ENCODE assay signal across 8 cellular contexts in the genomic region with DNA sequence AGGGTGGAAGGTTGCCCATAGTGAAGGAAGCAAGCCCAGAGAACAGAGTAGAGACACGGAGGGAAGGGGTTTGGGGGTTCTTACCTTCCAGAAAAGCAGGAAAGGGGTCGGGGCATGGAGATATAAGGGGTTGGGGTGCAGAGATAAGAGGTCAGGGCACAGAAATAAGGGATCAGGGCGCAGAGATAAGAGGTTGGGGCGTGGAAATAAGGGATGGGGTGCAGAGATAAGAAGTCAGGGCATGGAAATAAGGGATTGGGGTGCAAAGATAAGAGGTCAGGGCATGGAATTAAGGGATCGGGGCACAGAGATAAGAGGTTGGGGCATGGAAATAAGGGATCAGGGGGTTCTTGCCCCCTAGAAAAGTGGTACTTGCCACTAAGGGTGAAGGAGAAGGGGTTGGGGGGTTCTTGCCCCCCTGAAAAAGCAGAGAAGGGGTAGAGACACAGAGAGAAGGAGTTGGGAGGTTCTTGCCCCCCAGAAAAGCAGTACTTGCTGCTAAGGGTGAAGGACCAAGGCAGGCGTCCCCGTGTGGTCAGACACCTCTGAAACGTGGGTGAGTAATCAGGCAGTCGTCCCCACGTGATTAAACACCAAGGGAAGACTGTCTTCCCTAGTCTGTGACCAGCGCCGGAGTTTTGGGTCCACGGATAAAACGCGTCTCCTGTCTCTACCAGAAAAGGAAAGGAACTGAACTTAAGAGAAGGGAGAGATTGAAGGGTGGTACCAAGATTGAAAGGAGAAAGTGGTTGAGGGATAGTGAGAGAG. TPM values are rescaled to one million over a fixed set of nuclear protein-coding genes. Genes with fewer than 3 reads are reported as not detected.
DNase-seq lines count a peak whose midpoint lies in the region; ATAC-seq and TF ChIP-seq lines count a peak whose summit lies in the region.
"Not testable (repeated sequence)": the region's sequence is repeated elsewhere in the genome, so short reads cannot be mapped to it uniquely, and the experiment has no call there.

No MANE protein-coding gene starts in this region.

- H3K9me2 ChIP-seq in GM23338 (ENCODE audit: insufficient read depth), result not testable (repeated sequence)

- not testable (repeated sequence) for H4K20me1 ChIP-seq in GM23338 (replicated peaks; ENCODE audit: insufficient read depth); neural progenitor cell (ENCODE audit: low read depth)

- H3K9me3 ChIP-seq in CD4-positive, CD25-positive, alpha-beta regulatory T cell (ENCODE audit: control insufficient read depth in 2 of 2, low read length in 2 of 2); HUES48 (ENCODE audit: control insufficient read depth, insufficient read depth, low read length); endodermal cell (ENCODE audit: control insufficient read depth, low read length); iPS DF 6.9 (ENCODE audit: control insufficient read depth, insufficient read depth, low read length); iPS-18c (ENCODE audit: control insufficient read depth, insufficient read depth, low read length); neural progenitor cell (ENCODE audit: low read depth): not testable (repeated sequence)

- CTCF ChIA-PET in activated naive CD4-positive, alpha-beta T cell treated with anti-CD3 and anti-CD28 coated beads, Interleukin-2, amount 10 ng/mL, durations not matched to agents 7 days and 5 days (lab: Charles Lee), result not testable (repeated sequence)

- not testable (repeated sequence) for H3K36me3 Mint-ChIP-seq in CD4-positive, CD25-positive, alpha-beta regulatory T cell; GM23338 (ENCODE audit: low read depth); activated naive CD4-positive, alpha-beta T cell treated with anti-CD3 and anti-CD28 coated beads, Interleukin-2, amount 10 ng/mL, durations not matched to agents 7 days and 5 days; endodermal cell (ENCODE audit: low read depth); neural progenitor cell

- not testable (repeated sequence) for H3F3A ChIP-seq in GM23338 (replicated peaks; ENCODE audit: low read depth); neural progenitor cell (ENCODE audit: low read depth)

- not testable (repeated sequence) for DNase-seq in CD4-positive, CD25-positive, alpha-beta regulatory T cell; GM23338 (ENCODE audit: low spot score); activated naive CD4-positive, alpha-beta T cell treated with anti-CD3 and anti-CD28 coated beads, Interleukin-2, amount 10 ng/mL, durations not matched to agents 7 days and 5 days; endodermal cell; iPS DF 6.9 (ENCODE audit: low read depth, low spot score); neural progenitor cell (ENCODE audit: low spot score)

- H3K27me3 Mint-ChIP-seq in CD4-positive, CD25-positive, alpha-beta regulatory T cell; GM23338 (ENCODE audit: insufficient read depth, low read depth, poor library complexity); activated naive CD4-positive, alpha-beta T cell treated with anti-CD3 and anti-CD28 coated beads, Interleukin-2, amount 10 ng/mL, durations not matched to agents 7 days and 5 days; endodermal cell (ENCODE audit: insufficient read depth); neural progenitor cell (ENCODE audit: insufficient read depth, low read depth): not testable (repeated sequence)

- not testable (repeated sequence) for H3K4me3 Mint-ChIP-seq in CD4-positive, CD25-positive, alpha-beta regulatory T cell; GM23338; activated naive CD4-positive, alpha-beta T cell treated with anti-CD3 and anti-CD28 coated beads, Interleukin-2, amount 10 ng/mL, durations not matched to agents 7 days and 5 days; endodermal cell; neural progenitor cell

- TF ChIP-seq CTCF in GM23338 (conservative IDR thresholded peaks at IDR 0.05; ENCODE audit: low read depth in 2 of 2); endodermal cell (conservative IDR thresholded peaks at IDR 0.05); neural progenitor cell (IDR thresholded peaks at IDR 0.05): not testable (repeated sequence)

- H2AFZ ChIP-seq in GM23338; neural progenitor cell (replicated peaks): not testable (repeated sequence)

- not testable (repeated sequence) for H3K36me3 ChIP-seq in CD4-positive, CD25-positive, alpha-beta regulatory T cell (ENCODE audit: control insufficient read depth, insufficient read depth, low read length); endodermal cell (ENCODE audit: control insufficient read depth, insufficient read depth, low read length); iPS DF 6.9 (ENCODE audit: control insufficient read depth, insufficient read depth, low read length); neural progenitor cell
- H3K36me3 ChIP-seq in GM23338 (ENCODE audit: insufficient read depth), result peaks cover 19% of the 10 kb centered on the region
- H3K36me3 ChIP-seq in HUES48 (ENCODE audit: control insufficient read depth, insufficient read depth, low read length), result peaks cover 15% of the 10 kb centered on the region

- whole genome bisulfite sequencing in endodermal cell (ENCODE audit: insufficient coverage in 1 of 2, insufficient read length in 1 of 2), 2 experiments, result 65 to 77% methylated on average over 13 to 15 of the region's 15 CpGs
- no CpG with 5 or more reads among the region's 15 CpGs for WGBS in iPS DF 6.9 (ENCODE audit: insufficient coverage, insufficient read length)

- H3K27me3 ChIP-seq in CD4-positive, CD25-positive, alpha-beta regulatory T cell (ENCODE audit: control insufficient read depth, insufficient read depth, low read length); GM23338 (ENCODE audit: insufficient read depth); HUES48 (ENCODE audit: control insufficient read depth, insufficient read depth, low read length); endodermal cell (ENCODE audit: control insufficient read depth, insufficient read depth, low read length, poor library complexity, severe bottlenecking); iPS DF 6.9 (ENCODE audit: control insufficient read depth, insufficient read depth, low read length); neural progenitor cell: not testable (repeated sequence)

- H3K27ac Mint-ChIP-seq in CD4-positive, CD25-positive, alpha-beta regulatory T cell, result peak overlapping the region in 2 of 3 donors; percentile 32 to 48
- H3K27ac Mint-ChIP-seq in GM23338, result peak overlapping the region; percentile 96
- H3K27ac Mint-ChIP-seq in activated naive CD4-positive, alpha-beta T cell treated with anti-CD3 and anti-CD28 coated beads, Interleukin-2, amount 10 ng/mL, durations not matched to agents 7 days and 5 days, result peak overlapping the region; percentile 63
- peak overlapping the region; percentile 89 for H3K27ac Mint-ChIP-seq in endodermal cell
- H3K27ac Mint-ChIP-seq in neural progenitor cell, result peak overlapping the region; percentile 67

- not testable (repeated sequence) for H3K9me3 Mint-ChIP-seq in CD4-positive, CD25-positive, alpha-beta regulatory T cell; GM23338; activated naive CD4-positive, alpha-beta T cell treated with anti-CD3 and anti-CD28 coated beads, Interleukin-2, amount 10 ng/mL, durations not matched to agents 7 days and 5 days; endodermal cell; neural progenitor cell

- not testable (repeated sequence) for H3K27ac ChIP-seq in CD4-positive, CD25-positive, alpha-beta regulatory T cell (ENCODE audit: insufficient read depth, low read length, poor library complexity, severe bottlenecking); HUES48 (ENCODE audit: low read depth, low read length); endodermal cell (ENCODE audit: low read depth, low read length); iPS DF 6.9 (ENCODE audit: low read length); neural progenitor cell
- peak overlapping the region; percentile 81 for H3K27ac ChIP-seq in GM23338 (ENCODE audit: low read depth)

- peak overlapping the region; percentile 66 for H3K9ac ChIP-seq in HUES48 (ENCODE audit: low read depth, low read length)
- not testable (repeated sequence) for H3K9ac ChIP-seq in endodermal cell (ENCODE audit: extremely low read depth, low read length, poor library complexity, severe bottlenecking); neural progenitor cell

- H3K4me2 ChIP-seq in GM23338 (peak overlapping the region; percentile 92), neural progenitor cell (peak overlapping the region; percentile 62)

- not testable (repeated sequence) for H3K4me1 ChIP-seq in CD4-positive, CD25-positive, alpha-beta regulatory T cell (ENCODE audit: control insufficient read depth, insufficient read depth, low read length, poor library complexity, severe bottlenecking); endodermal cell (ENCODE audit: control insufficient read depth, insufficient read depth, low read length); iPS DF 6.9 (ENCODE audit: control insufficient read depth, insufficient read depth, low read length)
- peaks cover 49% of the 10 kb centered on the region for H3K4me1 ChIP-seq in GM23338 (ENCODE audit: insufficient read depth)
- peaks cover 46% of the 10 kb centered on the region for H3K4me1 ChIP-seq in HUES48 (ENCODE audit: control insufficient read depth, insufficient read depth, low read length)
- H3K4me1 ChIP-seq in neural progenitor cell, result peaks cover 39% of the 10 kb centered on the region

- ATAC-seq in CD4-positive, CD25-positive, alpha-beta regulatory T cell (ENCODE audit: low read depth in 2 of 2); GM23338: not testable (repeated sequence)

- H3K4me3 ChIP-seq in CD4-positive, CD25-positive, alpha-beta regulatory T cell (ENCODE audit: low read depth, low read length); neural progenitor cell: not testable (repeated sequence)
- H3K4me3 ChIP-seq in GM23338 (peak overlapping the region; percentile 85), HUES48 (ENCODE audit: low read depth, low read length) (peak overlapping the region; percentile 70), endodermal cell (ENCODE audit: low read length) (peak overlapping the region; percentile 81), iPS DF 6.9 (ENCODE audit: low read length) (peak overlapping the region; percentile 69; the same call in 1 of the 2 replicates), iPS-18c (ENCODE audit: insufficient read depth, low read depth, low read length) (peak overlapping the region; percentile 38)

- H3K79me2 ChIP-seq in GM23338 (replicated peaks; ENCODE audit: insufficient read depth), result peaks cover 63% of the 10 kb centered on the region
- H3K79me2 ChIP-seq in neural progenitor cell (ENCODE audit: low read depth), result not testable (repeated sequence)

- not testable (repeated sequence) for H3K4me1 Mint-ChIP-seq in CD4-positive, CD25-positive, alpha-beta regulatory T cell; activated naive CD4-positive, alpha-beta T cell treated with anti-CD3 and anti-CD28 coated beads, Interleukin-2, amount 10 ng/mL, durations not matched to agents 7 days and 5 days
- H3K4me1 Mint-ChIP-seq in GM23338, result peaks cover 38% of the 10 kb centered on the region
- H3K4me1 Mint-ChIP-seq in endodermal cell, result peaks cover 25% of the 10 kb centered on the region
- peaks cover 28% of the 10 kb centered on the region for H3K4me1 Mint-ChIP-seq in neural progenitor cell

RNA-seq across cellular contexts. Expression of a gene that starts 46.3 kb away (rescaled TPM):
- 20.5 TPM for total RNA-seq in CD4-positive, CD25-positive, alpha-beta regulatory T cell
- 1 to 10 TPM; 5.7 to 6.4 (median 6.1) TPM for polyA plus RNA-seq in CD4-positive, CD25-positive, alpha-beta regulatory T cell
- total RNA-seq in GM23338 (2014; rRNA removed; shearing (Covaris generic)), result 8.7 and 12.5 TPM in 2 replicates
- polyA plus RNA-seq in GM23338 (2016; fragmentation: Nextera tagmentation; extraction: Ambion mirVana), result 3.9 and 4.1 TPM in 2 replicates
- 10 to 100 TPM; 22.8 to 26.6 TPM for total RNA-seq in endodermal cell
- polyA plus RNA-seq in endodermal cell (2013, experiment 1 of 2), result 14.1 TPM
- 13.8 TPM for polyA plus RNA-seq in endodermal cell (2013, experiment 2 of 2)
- 24.3 and 29.2 TPM in 2 replicates for total RNA-seq in neural progenitor cell (ENCODE audit: low replicate concordance)

RNA-seq across cellular contexts. Expression of a gene that starts 46.6 kb away (rescaled TPM):
- 14.0 TPM for total RNA-seq in CD4-positive, CD25-positive, alpha-beta regulatory T cell
- polyA plus RNA-seq in CD4-positive, CD25-positive, alpha-beta regulatory T cell, result 10 to 100 TPM; 34.1 to 42.6 (median 35.4) TPM
- 12.0 and 13.0 TPM in 2 replicates for total RNA-seq in GM23338 (2014; rRNA removed; shearing (Covaris generic))
- 18.8 and 24.1 TPM in 2 replicates for polyA plus RNA-seq in GM23338 (2016; fragmentation: Nextera tagmentation; extraction: Ambion mirVana)
- 10 to 100 TPM; 22.4 to 23.4 TPM for total RNA-seq in endodermal cell
- 24.5 TPM for polyA plus RNA-seq in endodermal cell (2013, experiment 1 of 2)
- polyA plus RNA-seq in endodermal cell (2013, experiment 2 of 2), result 23.0 TPM
- total RNA-seq in neural progenitor cell (ENCODE audit: low replicate concordance), result 12.0 and 18.0 TPM in 2 replicates

Comparison
In these comparisons a context has a peak if more than half of its experiments do, and no peak if none do; other contexts are left out.
1. H3K27ac Mint-ChIP-seq: peak in every context shown above with its lines; median percentile 96 in GM23338; 89 in endodermal cell; 67 in neural progenitor cell; 63 in activated naive CD4-positive, alpha-beta T cell treated with anti-CD3 and anti-CD28 coated beads, Interleukin-2, amount 10 ng/mL, durations not matched to agents 7 days and 5 days; 40 in CD4-positive, CD25-positive, alpha-beta regulatory T cell.